In genomic region chr7:4338556-4338955, GRCh38 we compare ENCODE assay signal across 7 cellular contexts.
"Had no signal": no experiment of that assay in that cellular context is flagged by ENCODE, and none has a peak within 500 bp of the region (broad histone marks: within the 10 kb centered on the region; RNA-seq: fewer than 3 reads in every experiment).

No MANE protein-coding gene starts in this region.

- H3K27ac ChIP-seq: HL-60, KMS-11 had no signal

- ATAC-seq: K562 had no signal

- H3K4me3 ChIP-seq: K562 had no signal

- FAIRE-seq: HTR-8/SVneo, K562 had no signal

- H3K4me2 ChIP-seq: KMS-11 had no signal

- DNase-seq: IMR-90, KBM-7, KG1 had no signal

- H3K9ac ChIP-seq: KMS-11 had no signal
